8 cellular contexts compared by ENCODE assay signal in genomic region chr13:87671031-87671823, GRCh38. TPM values are rescaled to one million over a fixed set of nuclear protein-coding genes. Genes with fewer than 3 reads are reported as not detected.
DNase-seq lines count a peak whose midpoint lies in the region; ATAC-seq and TF ChIP-seq lines count a peak whose summit lies in the region.

Gene SLITRK5, plus strand, starts transcription at chr13:87671371. Its CDS starts 4,018 bp downstream, at chr13:87675389.

- no peaks in the 10 kb centered on the region for H3K36me3 ChIP-seq in heart left ventricle
- H3K36me3 ChIP-seq in trophoblast cell (ENCODE audit: control insufficient read depth in 1 of 2, insufficient read depth in 2 of 2, low read length in 2 of 2): no peaks in the 10 kb centered on the region
- H3K36me3 ChIP-seq in uterus: no peaks in the 10 kb centered on the region

- no peaks in the 10 kb centered on the region for H3K79me2 ChIP-seq in trophoblast cell (ENCODE audit: control insufficient read depth, insufficient read depth, low read length, poor library complexity)

- peak within 1 kb of the TSS; percentile 74 for H2AFZ ChIP-seq in trophoblast cell (ENCODE audit: insufficient read depth, low read length, poor library complexity)

- H4K8ac ChIP-seq in trophoblast cell (ENCODE audit: low read depth, low read length): no peak within 1 kb of the TSS

- H2BK5ac ChIP-seq in trophoblast cell (ENCODE audit: low read depth, low read length, poor library complexity): no peak within 1 kb of the TSS

- intact Hi-C loops in heart left ventricle (cut with DNase I): no loop called here
- intact Hi-C loops in uterus (cut with DNase I; ENCODE audit: low total_unique reads): no loop called here

- H2AK5ac ChIP-seq in trophoblast cell (ENCODE audit: low read length): no peak within 1 kb of the TSS

- no peak within 1 kb of the TSS for H3K4ac ChIP-seq in trophoblast cell (ENCODE audit: low read depth, low read length)

- H3K9ac ChIP-seq in trophoblast cell (ENCODE audit: low read length): peak within 1 kb of the TSS; percentile 55

- H3K27ac ChIP-seq in heart left ventricle: no peak within 1 kb of the TSS
- no peak within 1 kb of the TSS for H3K27ac ChIP-seq in trophoblast cell (ENCODE audit: low read depth, low read length)
- no peak within 1 kb of the TSS for H3K27ac ChIP-seq in uterus

- peak; percentile 47 to 87 (median 68) for TF ChIP-seq CTCF in heart left ventricle (IDR thresholded peaks at IDR 0.05)
- peak; percentile 8 to 37 (median 20) for TF ChIP-seq CTCF in uterus (IDR thresholded peaks at IDR 0.05)

- H3K27me3 ChIP-seq in heart left ventricle: peaks cover 26 to 78% (median 53%) of the 10 kb centered on the region in 9 donors
- H3K27me3 ChIP-seq in trophoblast cell (ENCODE audit: insufficient read depth, low read length): peaks cover 46% of the 10 kb centered on the region
- H3K27me3 ChIP-seq in uterus: peaks cover 6 to 68% of the 10 kb centered on the region in 2 donors

- H3K18ac ChIP-seq in trophoblast cell (ENCODE audit: low read length): no peak within 1 kb of the TSS

- H3K9me3 ChIP-seq in heart left ventricle (no peaks in the 10 kb centered on the region), trophoblast cell (ENCODE audit: insufficient read depth, low read depth, low read length) (peaks cover 5% of the 10 kb centered on the region), uterus (no peaks in the 10 kb centered on the region)

- H3K4me2 ChIP-seq in trophoblast cell (ENCODE audit: low read length): peak within 1 kb of the TSS; percentile 99

- H3K4me3 Mint-ChIP-seq in activated naive CD8-positive, alpha-beta T cell treated with anti-CD3 and anti-CD28 coated beads for 36 hours: peak within 1 kb of the TSS; percentile 63

- no peaks in the 10 kb centered on the region for H3K36me3 Mint-ChIP-seq in activated naive CD8-positive, alpha-beta T cell treated with anti-CD3 and anti-CD28 coated beads for 36 hours

- ATAC-seq in GM21717 (IDR thresholded peaks at IDR 0.05; ENCODE audit: unreplicated experiment) (peak; percentile 96), heart left ventricle (peak in 3 of 4 donors; percentile 94 to 95 (median 94))

- H3K4me1 ChIP-seq in heart left ventricle (peaks cover 0 to 29% (median 8%) of the 10 kb centered on the region in 12 donors), trophoblast cell (ENCODE audit: control insufficient read depth in 1 of 2, insufficient read depth in 2 of 2, low read length in 2 of 2) (peaks cover 8 to 19% of the 10 kb centered on the region in 2 experiments), uterus (peaks cover 0 to 19% of the 10 kb centered on the region in 2 donors)

- peaks cover 14% of the 10 kb centered on the region for H3K4me1 Mint-ChIP-seq in activated naive CD8-positive, alpha-beta T cell treated with anti-CD3 and anti-CD28 coated beads for 36 hours

- no peaks in the 10 kb centered on the region for H3K79me1 ChIP-seq in trophoblast cell (ENCODE audit: low read length)

- no peak within 1 kb of the TSS for H2BK12ac ChIP-seq in trophoblast cell (ENCODE audit: low read length)

- H3K27me3 Mint-ChIP-seq in activated naive CD8-positive, alpha-beta T cell treated with anti-CD3 and anti-CD28 coated beads for 36 hours: peaks cover 59% of the 10 kb centered on the region

- DNase-seq in Daoy (ENCODE audit: low read depth) (peak; percentile 75), SHP77 (lab: John Stamatoyannopoulos, UW) (peak; percentile 96 to 97), heart left ventricle (peak; percentile 29 to 80 (median 60)), trophoblast cell (peak; percentile 6 to 41), uterus (no peak)
- DNase-seq in Jurkat, Clone E6-1 (ENCODE audit: low read depth, low spot score): peak; percentile 28
- peak; percentile 63 for DNase-seq in activated naive CD8-positive, alpha-beta T cell treated with anti-CD3 and anti-CD28 coated beads for 36 hours

- WGBS in heart left ventricle, 4 donors: 0 to 2% (median 1%) methylated on average over 33 to 51 of the region's 51 CpGs
- WGBS in trophoblast cell (ENCODE audit: extremely low coverage, insufficient coverage, insufficient read length): no CpG with 5 or more reads among the region's 51 CpGs

- peaks cover 2% of the 10 kb centered on the region for H3K9me3 Mint-ChIP-seq in activated naive CD8-positive, alpha-beta T cell treated with anti-CD3 and anti-CD28 coated beads for 36 hours

- H4K12ac ChIP-seq in trophoblast cell (ENCODE audit: low read depth, low read length): no peak within 1 kb of the TSS

- no peak for TF ChIP-seq POLR2A in heart left ventricle (IDR thresholded peaks at IDR 0.05)
- TF ChIP-seq POLR2A in uterus (IDR thresholded peaks at IDR 0.05): no peak

- H3K27ac Mint-ChIP-seq in activated naive CD8-positive, alpha-beta T cell treated with anti-CD3 and anti-CD28 coated beads for 36 hours: no peak within 1 kb of the TSS

- H4K91ac ChIP-seq in trophoblast cell (ENCODE audit: low read depth, low read length): no peak within 1 kb of the TSS

- H3K4me3 ChIP-seq in Jurkat, Clone E6-1 (ENCODE audit: low read length): peak within 1 kb of the TSS; percentile 42
- H3K4me3 ChIP-seq in heart left ventricle (peak within 1 kb of the TSS; percentile 32 to 67 (median 51)), trophoblast cell (ENCODE audit: low read depth, low read length) (peak within 1 kb of the TSS; percentile 65), uterus (peak within 1 kb of the TSS; percentile 6 to 29)

- no peak within 1 kb of the TSS for H2BK120ac ChIP-seq in trophoblast cell (ENCODE audit: insufficient read depth, low read length, poor library complexity)

- H3K23ac ChIP-seq in trophoblast cell (ENCODE audit: low read length): no peak within 1 kb of the TSS

- H3K14ac ChIP-seq in trophoblast cell (ENCODE audit: low read length): no peak within 1 kb of the TSS

RNA-seq across cellular contexts. Expression of gene SLITRK5, which starts in this region (rescaled TPM):
- total RNA-seq in Daoy (2014; rRNA removed; shearing (Covaris generic)): under 0.01 TPM in 1 of 2 replicates, not detected in the other
- 0.10 TPM for polyA plus RNA-seq in Jurkat, Clone E6-1 (2012; ENCODE audit: insufficient read depth, insufficient read length)
- not detected for total RNA-seq in activated naive CD8-positive, alpha-beta T cell treated with anti-CD3 and anti-CD28 coated beads for 36 hours
- total RNA-seq in heart left ventricle: under 1 TPM in 6 of 9 donors, not detected in 3; under 0.01 to 0.61 (median 0.05) TPM
- under 1 TPM; under 0.01 TPM for polyA plus RNA-seq in heart left ventricle
- under 0.01 TPM in 2 replicates for polyA plus RNA-seq in trophoblast cell (2013)
- 1 to 10 TPM in 1 of 4 donors, under 1 TPM in 1, not detected in 2; 0.06 to 3.1 TPM for total RNA-seq in uterus

Comparison
In these comparisons a context has a peak if more than half of its experiments do, and no peak if none do; other contexts are left out.
1. Peak in DNase-seq in Daoy; RNA of the gene not detected or under 1 TPM.
2. Peak in DNase-seq in activated naive CD8-positive, alpha-beta T cell treated with anti-CD3 and anti-CD28 coated beads for 36 hours; RNA of the gene not detected or under 1 TPM.
3. Peak in DNase-seq, ATAC-seq and H3K4me3 ChIP-seq in heart left ventricle; RNA of the gene not detected or under 1 TPM.
4. DNase-seq: peak in Jurkat, Clone E6-1 (single experiment), SHP77 (2 of 2) and trophoblast cell (2 of 2); none in uterus (0 of 2).
5. Peak in every context shown above with its lines, with median percentiles within 50 percentile points of each other: H3K4me3 ChIP-seq.